Comparison of ENCODE assay signal across 8 cellular contexts in genomic region chr7:132654150-132654549, GRCh38.
DNase-seq lines count a peak whose midpoint lies in the region; ATAC-seq and TF ChIP-seq lines count a peak whose summit lies in the region.

No MANE protein-coding gene starts in this region.

- no peak overlapping the region for H3K4me3 ChIP-seq in retinal pigment epithelial cell (ENCODE audit: low read length)

- ATAC-seq in HG03575 (IDR thresholded peaks at IDR 0.05; ENCODE audit: extremely low read depth, insufficient number of reproducible peaks, low FRiP score, unreplicated experiment), result peak; percentile 59

- DNase-seq in GM10266 (ENCODE audit: extremely low spot score) (peak; percentile 41), GM20000 (ENCODE audit: low spot score) (peak; percentile 56), astrocyte of the hippocampus (ENCODE audit: low read depth, low spot score) (peak; percentile 25), retinal pigment epithelial cell (ENCODE audit: low read depth) (no peak), hepatic stellate cell (ENCODE audit: low spot score) (no peak), NCI-H2107 treated with DMSO at 0.1 percent for 48 hours (lab: John Stamatoyannopoulos, UW; ENCODE audit: unreplicated experiment) (no peak), NCI-H748 (lab: John Stamatoyannopoulos, UW; ENCODE audit: unreplicated experiment) (no peak)

- TF ChIP-seq CTCF in GM10266 (IDR thresholded peaks at IDR 0.05; ENCODE audit: control insufficient read depth, insufficient read depth, low read depth, missing control alignments) (peak; percentile 27), GM20000 (IDR thresholded peaks at IDR 0.05; ENCODE audit: extremely low read depth, missing control alignments) (no peak), retinal pigment epithelial cell (conservative IDR thresholded peaks at IDR 0.05; ENCODE audit: low read depth, low read length) (peak; percentile 48)

Comparison
In these comparisons a context has a peak if more than half of its experiments do, and no peak if none do; other contexts are left out.
1. DNase-seq: peak in GM10266 (single experiment), GM20000 (single experiment) and astrocyte of the hippocampus (single experiment); none in retinal pigment epithelial cell (single experiment), hepatic stellate cell (single experiment), NCI-H2107 treated with DMSO at 0.1 percent for 48 hours (single experiment) and NCI-H748 (single experiment).